In the genomic region with DNA sequence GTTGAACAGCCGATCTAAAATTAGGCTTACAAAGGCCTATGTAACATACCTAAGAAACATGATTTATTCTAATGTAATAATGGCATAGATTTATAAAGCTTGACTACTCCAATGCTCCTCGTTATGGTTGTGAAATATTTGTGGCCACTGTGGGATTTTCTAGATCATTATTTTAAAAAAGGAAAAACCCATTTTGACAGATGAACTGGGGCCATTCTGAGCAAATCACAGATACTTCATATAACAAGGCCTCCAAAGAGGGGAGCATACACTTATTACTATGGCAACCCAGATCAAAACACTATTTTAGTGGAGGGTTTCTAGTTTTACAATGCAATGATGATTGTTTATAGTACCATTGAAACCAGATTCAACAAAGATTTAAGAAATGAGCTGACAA, we compare ENCODE assay signal across 18 cellular contexts.
"Had no signal": no experiment of that assay in that cellular context is flagged by ENCODE, and none has a peak within 500 bp of the region (broad histone marks: within the 10 kb centered on the region; RNA-seq: fewer than 3 reads in every experiment).

No MANE protein-coding gene starts in this region.

- DNase-seq: occipital lobe; ovary; posterior cingulate gyrus; psoas muscle; right cardiac atrium; right lobe of liver; sigmoid colon; small intestine; stimulated activated CD4-positive, alpha-beta T cell treated with anti-CD3 and anti-CD28 coated beads, Interleukin-15, amount 100 ng/mL, for 24 hours; stimulated activated CD4-positive, alpha-beta T cell treated with anti-CD3 and anti-CD28 coated beads, Interleukin-2, amount 100 ng/mL, for 24 hours; stimulated activated CD4-positive, alpha-beta T cell treated with anti-CD3 and anti-CD28 coated beads, Interleukin-2, amount 100 ng/mL, for 48 hours; stimulated activated CD4-positive, alpha-beta T cell treated with anti-CD3 and anti-CD28 coated beads, Interleukin-4, amount 100 ng/mL, for 24 hours; stimulated activated naive B cell treated with anti-CD40 and anti-IgM and Interleukin-4, amounts not matched to agents 10 μg/mL and 1 μg/mL and 100 μg/mL, for 72 hours; stimulated activated naive CD4-positive, alpha-beta T cell treated with Interleukin-2 at 50 U/mL for 16 hours; stomach; thyroid gland; trophoblast cell; upper lobe of left lung had no signal
